In genomic region chr5:119873611-119874010, GRCh38 we compare ENCODE assay signal across 1 cellular context.
TF ChIP-seq lines count a peak whose summit lies in the region.

No MANE protein-coding gene starts in this region.

TF ChIP-seq in GM23338, 12 proteins besides CTCF, POLR2A, EP300 and RAD21 (continued from another document):
- TF ChIP-seq REST (IDR thresholded peaks at IDR 0.05; ENCODE audit: unreplicated experiment): no peak
- TF ChIP-seq NANOG (IDR thresholded peaks at IDR 0.05; ENCODE audit: borderline replicate concordance): no peak
- TF ChIP-seq CREB1 (CRISPR knock-in tag; IDR thresholded peaks at IDR 0.05; ENCODE audit: low read depth): no peak
- no peak for TF ChIP-seq ETS1 (IDR thresholded peaks at IDR 0.05)
- TF ChIP-seq JUNB (IDR thresholded peaks at IDR 0.05; ENCODE audit: unreplicated experiment): no peak
- no peak for TF ChIP-seq ZNF114 (CRISPR knock-in tag; IDR thresholded peaks at IDR 0.05)
